Comparison of ENCODE assay signal across 8 cellular contexts in the genomic region with DNA sequence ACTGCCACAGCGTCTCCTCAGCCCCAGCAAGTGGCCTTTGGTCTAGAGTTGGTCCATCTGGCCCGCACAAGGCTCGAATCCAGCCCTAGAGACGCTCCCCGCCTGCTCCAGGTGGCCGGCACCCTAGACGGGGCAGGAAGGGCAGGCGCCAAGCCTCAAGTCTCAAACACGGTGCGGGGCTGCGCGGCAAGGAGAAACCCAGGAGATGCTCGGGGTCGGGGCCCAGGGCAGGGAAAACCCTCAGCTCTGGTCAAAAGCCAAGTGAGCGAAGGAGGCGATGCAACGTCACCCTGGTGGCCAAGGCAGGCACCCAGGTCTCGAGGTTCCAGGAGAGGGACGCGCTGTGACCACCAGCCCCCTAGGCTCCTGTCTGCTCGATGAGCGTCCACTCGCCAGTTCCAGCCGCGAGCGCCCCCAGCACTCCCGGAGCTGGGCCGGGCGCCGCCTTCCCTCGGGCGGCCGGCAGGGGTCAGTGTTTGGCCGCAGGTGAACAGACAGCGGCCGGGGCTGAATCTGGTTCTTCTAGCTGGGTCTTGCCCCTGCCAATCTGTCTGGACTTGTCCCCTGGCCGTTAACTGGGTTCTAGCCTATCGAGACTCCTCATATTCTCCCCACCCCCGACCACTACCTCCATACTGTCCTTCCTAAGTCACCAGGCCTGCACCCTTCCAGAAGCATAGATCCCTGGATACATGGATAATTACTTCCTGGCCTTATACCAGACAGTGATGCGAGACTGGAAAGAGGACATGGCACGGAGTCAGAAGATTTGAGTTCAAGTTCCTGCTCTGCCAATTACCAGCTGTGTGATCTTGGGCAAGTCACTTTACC. TPM values are rescaled to one million over a fixed set of nuclear protein-coding genes. Genes with fewer than 3 reads are reported as not detected.
DNase-seq lines count a peak whose midpoint lies in the region; ATAC-seq and TF ChIP-seq lines count a peak whose summit lies in the region.

No MANE protein-coding gene starts in this region.

- TF ChIP-seq CTCF in PC-3 (conservative IDR thresholded peaks at IDR 0.05; ENCODE audit: low read depth, low read length) (peak; percentile 100), fibroblast of mammary gland (conservative IDR thresholded peaks at IDR 0.05; ENCODE audit: control insufficient read depth, insufficient read depth, low read depth, low read length) (peak; percentile 69)

- no peaks in the 10 kb centered on the region for H3K9me3 ChIP-seq in PC-3 (ENCODE audit: low read length)

- H3K4me2 ChIP-seq in PC-3 (ENCODE audit: low read length) = peak overlapping the region; percentile 84

- no peaks in the 10 kb centered on the region for H3K9me3 Mint-ChIP-seq in natural killer cell treated with Interleukin-12 subunit alpha and Interleukin-12 subunit beta and Interleukin-15 and Interleukin-18, amount 100 ng/mL, for 72 hours

- no peaks in the 10 kb centered on the region for H3F3A ChIP-seq in PC-3 (ENCODE audit: low read length, unreplicated experiment)

- no peak overlapping the region for H3K9ac ChIP-seq in PC-3 (ENCODE audit: low read length)

- H3K36me3 Mint-ChIP-seq in natural killer cell treated with Interleukin-12 subunit alpha and Interleukin-12 subunit beta and Interleukin-15 and Interleukin-18, amount 100 ng/mL, for 72 hours = no peaks in the 10 kb centered on the region

- no peaks in the 10 kb centered on the region for H3K36me3 ChIP-seq in PC-3 (ENCODE audit: low read depth, low read length)

- intact Hi-C loops in PC-3 (cut with micrococcal nuclease) = loop anchor here (1.0 kb wide), 3 partner anchors 44 to 201 kb away; partner anchors contain the start of gene PRAC1

- peak; percentile 91 for ATAC-seq in PC-3
- ATAC-seq in natural killer cell treated with Interleukin-12 subunit alpha and Interleukin-12 subunit beta and Interleukin-15 and Interleukin-18, amount 100 ng/mL, for 72 hours = peak; percentile 88 to 89
- ATAC-seq in stimulated activated naive CD8-positive, alpha-beta T cell treated with anti-CD3 and anti-CD28 coated beads, Interleukin-15, Interleukin-2, amounts not matched to agents 100 U/mL and 50 U/mL, for 24 hours = peak; percentile 89

- no peaks in the 10 kb centered on the region for H3K27me3 ChIP-seq in PC-3 (ENCODE audit: low read length)

- DNase-seq in GDM1 (lab: John Stamatoyannopoulos, UW) (peak; percentile 32), HT1080 (ENCODE audit: low read depth) (peak; percentile 70), PC-3 (peak; percentile 90), fibroblast of mammary gland (ENCODE audit: low read depth) (peak; percentile 37), cortex of kidney (lab: John Stamatoyannopoulos, UW) (no peak)
- peak; percentile 87 for DNase-seq in activated T-cell treated with anti-CD3 and anti-CD28 coated beads, Interleukin-2, amount 50 U/mL, for 48 hours
- peak; percentile 65 for DNase-seq in natural killer cell treated with Interleukin-12 subunit alpha and Interleukin-12 subunit beta and Interleukin-15 and Interleukin-18, amount 100 ng/mL, for 72 hours (ENCODE audit: low spot score)
- peak; percentile 83 for DNase-seq in stimulated activated naive CD8-positive, alpha-beta T cell treated with anti-CD3 and anti-CD28 coated beads, Interleukin-15, Interleukin-2, amounts not matched to agents 100 U/mL and 50 U/mL, for 24 hours

- no peaks in the 10 kb centered on the region for H3K9me2 ChIP-seq in PC-3 (replicated peaks; ENCODE audit: low read length)

- POLR2A ChIA-PET in PC-3 (lab: Charles Lee; ENCODE audit: unreplicated experiment) = interaction anchor here (0.7 to 1.1 kb wide), 3 partner anchors 41 to 201 kb away, joined by 3 to 6 read pairs (median 5); partner anchors contain the start of gene PRAC1

- no TSS peak for BruUV-seq in PC-3 (replicated peaks; lab: Mats Ljungman, UMichigan)

- peaks cover 8 to 33% of the 10 kb centered on the region in 2 donors for H3K27me3 Mint-ChIP-seq in natural killer cell treated with Interleukin-12 subunit alpha and Interleukin-12 subunit beta and Interleukin-15 and Interleukin-18, amount 100 ng/mL, for 72 hours

- H3K27ac Mint-ChIP-seq in natural killer cell treated with Interleukin-12 subunit alpha and Interleukin-12 subunit beta and Interleukin-15 and Interleukin-18, amount 100 ng/mL, for 72 hours = no peak overlapping the region

- H3K4me3 ChIP-seq in PC-3 (ENCODE audit: low read length) (peak overlapping the region; percentile 68), fibroblast of mammary gland (ENCODE audit: control insufficient read depth, low read depth, low read length) (no peak overlapping the region)

- H3K27ac ChIP-seq in PC-3 (ENCODE audit: low read length) = no peak overlapping the region

- peaks cover 0 to 3% of the 10 kb centered on the region in 2 donors for H3K4me1 Mint-ChIP-seq in natural killer cell treated with Interleukin-12 subunit alpha and Interleukin-12 subunit beta and Interleukin-15 and Interleukin-18, amount 100 ng/mL, for 72 hours (ENCODE audit: low read depth in 2 of 2)

- peaks cover 11% of the 10 kb centered on the region; the same call in 1 of the 2 replicates for H3K4me1 ChIP-seq in PC-3 (ENCODE audit: insufficient read depth, low read length)

- H2AFZ ChIP-seq in PC-3 (ENCODE audit: low read length) = peak overlapping the region; percentile 91

- H4K20me1 ChIP-seq in PC-3 (ENCODE audit: low read length) = no peaks in the 10 kb centered on the region

- H3K79me2 ChIP-seq in PC-3 (ENCODE audit: low read length) = no peaks in the 10 kb centered on the region

- CTCF ChIA-PET in PC-3 (lab: Charles Lee) = interaction anchor here (0.6 to 2.6 kb wide), 17 partner anchors 15 to 206 kb away, joined by 3 to 58 read pairs (median 5); partner anchors contain the start of genes HOXB13, PRAC1, PRAC2 and TTLL6

- no peak overlapping the region for H3K4me3 Mint-ChIP-seq in natural killer cell treated with Interleukin-12 subunit alpha and Interleukin-12 subunit beta and Interleukin-15 and Interleukin-18, amount 100 ng/mL, for 72 hours

RNA-seq across cellular contexts. Expression of gene PRAC1, which starts 44.0 kb away (rescaled TPM):
- total RNA-seq in HT1080 (2014; rRNA removed; shearing (Covaris generic)) = not detected in 2 replicates
- not detected in 2 replicates for polyA plus RNA-seq in HT1080 (2015; cell fraction: cytosol; rRNA removed)
- polyA plus RNA-seq in HT1080 (2015; cell fraction: nucleus; rRNA removed) = not detected in 2 replicates
- 33.5 and 44.4 TPM in 2 replicates for total RNA-seq in PC-3 (2014; rRNA removed)
- total RNA-seq in natural killer cell treated with Interleukin-12 subunit alpha and Interleukin-12 subunit beta and Interleukin-15 and Interleukin-18, amount 100 ng/mL, for 72 hours = not detected

RNA-seq across cellular contexts. Expression of gene PRAC2, which starts 44.6 kb away (rescaled TPM):
- total RNA-seq in HT1080 (2014; rRNA removed; shearing (Covaris generic)) = not detected in 2 replicates
- not detected in 2 replicates for polyA plus RNA-seq in HT1080 (2015; cell fraction: cytosol; rRNA removed)
- not detected in 2 replicates for polyA plus RNA-seq in HT1080 (2015; cell fraction: nucleus; rRNA removed)
- 44.1 and 51.4 TPM in 2 replicates for total RNA-seq in PC-3 (2014; rRNA removed)
- not detected for total RNA-seq in natural killer cell treated with Interleukin-12 subunit alpha and Interleukin-12 subunit beta and Interleukin-15 and Interleukin-18, amount 100 ng/mL, for 72 hours

RNA-seq across cellular contexts. Expression of gene HOXB13, which starts 50.2 kb away (rescaled TPM):
- 0.11 and 0.13 TPM in 2 replicates for total RNA-seq in HT1080 (2014; rRNA removed; shearing (Covaris generic))
- 0.37 and 0.70 TPM in 2 replicates for polyA plus RNA-seq in HT1080 (2015; cell fraction: cytosol; rRNA removed)
- polyA plus RNA-seq in HT1080 (2015; cell fraction: nucleus; rRNA removed) = 0.62 and 0.92 TPM in 2 replicates
- total RNA-seq in PC-3 (2014; rRNA removed) = 80.8 and 96.5 TPM in 2 replicates
- total RNA-seq in natural killer cell treated with Interleukin-12 subunit alpha and Interleukin-12 subunit beta and Interleukin-15 and Interleukin-18, amount 100 ng/mL, for 72 hours = not detected

RNA-seq across cellular contexts. Expression of gene HOXB9, which starts 52.2 kb away (rescaled TPM):
- 25.1 and 31.4 TPM in 2 replicates for total RNA-seq in HT1080 (2014; rRNA removed; shearing (Covaris generic))
- polyA plus RNA-seq in HT1080 (2015; cell fraction: cytosol; rRNA removed) = 70.5 and 79.1 TPM in 2 replicates
- polyA plus RNA-seq in HT1080 (2015; cell fraction: nucleus; rRNA removed) = 63.8 and 72.9 TPM in 2 replicates
- 7.0 and 8.3 TPM in 2 replicates for total RNA-seq in PC-3 (2014; rRNA removed)
- 1 to 10 TPM in 1 of 2 donors, under 1 TPM in 1; 0.78 to 2.7 TPM for total RNA-seq in natural killer cell treated with Interleukin-12 subunit alpha and Interleukin-12 subunit beta and Interleukin-15 and Interleukin-18, amount 100 ng/mL, for 72 hours

Comparison
In these comparisons a context has a peak if more than half of its experiments do, and no peak if none do; other contexts are left out.
1. RNA of gene PRAC1, which starts 44.0 kb away (total RNA-seq): 33.5 to 44.4 TPM in PC-3; not detected in HT1080 and not detected in natural killer cell treated with Interleukin-12 subunit alpha and Interleukin-12 subunit beta and Interleukin-15 and Interleukin-18, amount 100 ng/mL, for 72 hours; every median in the first group is over 10 times any median in the second.
2. RNA of gene PRAC2, which starts 44.6 kb away (total RNA-seq): 44.1 to 51.4 TPM in PC-3; not detected in HT1080 and not detected in natural killer cell treated with Interleukin-12 subunit alpha and Interleukin-12 subunit beta and Interleukin-15 and Interleukin-18, amount 100 ng/mL, for 72 hours; every median in the first group is over 10 times any median in the second.
3. RNA of gene HOXB13, which starts 50.2 kb away (total RNA-seq): 80.8 to 96.5 TPM in PC-3; 0.11 to 0.13 TPM in HT1080 and not detected in natural killer cell treated with Interleukin-12 subunit alpha and Interleukin-12 subunit beta and Interleukin-15 and Interleukin-18, amount 100 ng/mL, for 72 hours; every median in the first group is over 10 times any median in the second.
4. Peak in every context shown above with its lines, with median percentiles within 50 percentile points of each other: ATAC-seq.